31 cellular contexts compared by ENCODE assay signal in genomic region chr1:108712605-108713150, GRCh38. TPM values are rescaled to one million over a fixed set of nuclear protein-coding genes. Genes with fewer than 3 reads are reported as not detected.
DNase-seq lines count a peak whose midpoint lies in the region; ATAC-seq, FAIRE-seq and TF ChIP-seq lines count a peak whose summit lies in the region.
"Had no signal": no experiment of that assay in that cellular context is flagged by ENCODE, and none has a peak within 500 bp of the region (broad histone marks: within the 10 kb centered on the region; RNA-seq: fewer than 3 reads in every experiment).

FNDC7 (plus strand) TSS chr1:108712908; CDS start chr1:108712934, 26 bp downstream.

- no peak for TF ChIP-seq POLR2A in breast epithelium (IDR thresholded peaks at IDR 0.05)

- CTCF ChIA-PET in mammary epithelial cell (lab: Charles Lee; ENCODE audit: low non-redundant PET) (no interaction called here), WTC11 (lab: Charles Lee) (interaction anchor here (0.6 to 1.1 kb wide), 6 partner anchors 20 to 400 kb away, joined by 3 to 7 read pairs (median 4); partner anchors contain the start of gene PRPF38B)

- no peak within 1 kb of the TSS for H3K4me3 Mint-ChIP-seq in WTC11
- H3K4me3 Mint-ChIP-seq: activated CD4-positive, alpha-beta memory T cell treated with anti-CD3 and anti-CD28 coated beads, Interleukin-2, amount 10 ng/mL, durations not matched to agents 7 days and 5 days; dendritic cell treated with granulocyte-macrophage colony-stimulating factor and Interleukin-4, amounts not matched to agents 40 ng/mL and 50 ng/mL, for 4 days; immature natural killer cell; neural crest cell had no signal

- no peaks in the 10 kb centered on the region for H3K79me2 ChIP-seq in mammary epithelial cell (ENCODE audit: insufficient read depth, low read length)

- FAIRE-seq in urothelium cell line (lab: Jason Lieb, UNC), result peak; percentile 20
- FAIRE-seq: D721Med had no signal

- ATAC-seq in WTC11 (peak; percentile 98), HG02938 (IDR thresholded peaks at IDR 0.05; ENCODE audit: unreplicated experiment) (no peak)
- ATAC-seq: activated CD4-positive, CD25-positive, alpha-beta regulatory T cell treated with anti-CD3 and anti-CD28 coated beads, Interleukin-2, amount 50 U/mL, for 24 hours had no signal

- intact Hi-C loops in mammary epithelial cell (cut with micrococcal nuclease), result no loop called here
- intact Hi-C loops in breast epithelium (cut with DNase I; ENCODE audit: low total_unique reads), result no loop called here

- H3K4me3 ChIP-seq in mammary epithelial cell (replicated peaks in 1 of 3; ENCODE audit: insufficient read depth in 1 of 3, low read depth in 2 of 3, low read length in 3 of 3) (no peak within 1 kb of the TSS), breast epithelium (no peak within 1 kb of the TSS), iPS-18a (ENCODE audit: low read length) (peak within 1 kb of the TSS; percentile 7)
- H3K4me3 ChIP-seq: BLaER1, cardiac muscle cell had no signal

- no peaks in the 10 kb centered on the region for H3K27me3 Mint-ChIP-seq in WTC11 (ENCODE audit: low read depth)

- no peak for DNase-seq in mammary epithelial cell
- DNase-seq in breast epithelium (ENCODE audit: low spot score in 2 of 2), result no peak
- DNase-seq in WTC11 (ENCODE audit: low spot score), result peak; percentile 57
- DNase-seq in urothelium cell line (ENCODE audit: low spot score), result no peak
- DNase-seq in T1000 (lab: John Stamatoyannopoulos, UW), result no peak
- DNase-seq in activated naive CD4-positive, alpha-beta T cell treated with anti-CD3 and anti-CD28 coated beads, Interleukin-2, amount 50 U/mL, for 16 hours, result no peak
- DNase-seq: activated CD4-positive, alpha-beta memory T cell treated with anti-CD3 and anti-CD28 coated beads, Interleukin-2, amount 10 ng/mL, durations not matched to agents 7 days and 5 days; activated effector memory CD4-positive, alpha-beta T cell treated with anti-CD3 and anti-CD28 coated beads, Interleukin-2, amount 50 U/mL, for 16 hours; glutamatergic neuron; immature natural killer cell; NCI-H187 treated with DMSO at 0.1 percent for 48 hours; NCI-H510A treated with DMSO at 0.1 percent for 48 hours; stimulated activated CD4-positive, alpha-beta T cell treated with anti-CD3 and anti-CD28 coated beads, Interleukin-1b, Interleukin-23, amount 100 ng/mL, for 48 hours; SW 1271 had no signal

- 50% methylated on average over 8 of the region's 9 CpGs for WGBS in mammary epithelial cell (ENCODE audit: low coverage, missing lambda C conversion rate)

- H2AFZ ChIP-seq in mammary epithelial cell (ENCODE audit: low read depth, low read length), result peak within 1 kb of the TSS; percentile 42

- BruUV-seq in mammary epithelial cell (replicated peaks; lab: Mats Ljungman, UMichigan), result no TSS peak

- POLR2A ChIA-PET in WTC11 (lab: Charles Lee), result no interaction called here

- H3K36me3 ChIP-seq in mammary epithelial cell (ENCODE audit: insufficient read depth, low read length) (no peaks in the 10 kb centered on the region), breast epithelium (no peaks in the 10 kb centered on the region), iPS-18a (ENCODE audit: control insufficient read depth, low read depth, low read length) (no peaks in the 10 kb centered on the region)
- H3K36me3 ChIP-seq: BLaER1, cardiac muscle cell had no signal

- in situ Hi-C loops in mammary epithelial cell (cut with MboI; ENCODE audit: low sequenced_read_pairs in 2 of 2), result no loop called here

- H3K36me3 Mint-ChIP-seq in WTC11, result no peaks in the 10 kb centered on the region
- H3K36me3 Mint-ChIP-seq: immature natural killer cell had no signal

- H3K9me3 ChIP-seq in mammary epithelial cell (replicated peaks; ENCODE audit: insufficient read depth, low read length) (no peaks in the 10 kb centered on the region), breast epithelium (no peaks in the 10 kb centered on the region), iPS-18a (ENCODE audit: control insufficient read depth, low read depth, low read length) (no peaks in the 10 kb centered on the region)
- H3K9me3 ChIP-seq: BLaER1 had no signal

- H3K9ac ChIP-seq in mammary epithelial cell (ENCODE audit: insufficient read depth, low read length), result no peak within 1 kb of the TSS
- no peak within 1 kb of the TSS for H3K9ac ChIP-seq in iPS-18a (ENCODE audit: low read length)
- H3K9ac ChIP-seq: BLaER1 had no signal

- H3K4me2 ChIP-seq in mammary epithelial cell (ENCODE audit: insufficient read depth, low read depth, low read length), result no peak within 1 kb of the TSS
- H3K4me2 ChIP-seq: BLaER1 had no signal

- no peak within 1 kb of the TSS for H3K27ac ChIP-seq in mammary epithelial cell (ENCODE audit: insufficient read depth, low read depth, low read length)
- no peak within 1 kb of the TSS for H3K27ac ChIP-seq in breast epithelium
- no peak within 1 kb of the TSS for H3K27ac ChIP-seq in iPS-18a (ENCODE audit: low read length)
- H3K27ac ChIP-seq: BLaER1, cardiac muscle cell had no signal

- dilution Hi-C loops in mammary epithelial cell (cut with HindIII; ENCODE audit: low sequenced_read_pairs), result no loop called here

- TF ChIP-seq CTCF in mammary epithelial cell (conservative IDR thresholded peaks at IDR 0.05 in 1 of 2, IDR thresholded peaks at IDR 0.05 in 1 of 2; ENCODE audit: extremely low read depth in 1 of 2, insufficient read depth in 1 of 2, low read depth in 1 of 2, low read length in 2 of 2) (no peak), breast epithelium (IDR thresholded peaks at IDR 0.05) (no peak), WTC11 (IDR thresholded peaks at IDR 0.05) (no peak)

- no peaks in the 10 kb centered on the region for H4K20me1 ChIP-seq in mammary epithelial cell (ENCODE audit: insufficient read depth, low read length)
- H4K20me1 ChIP-seq: BLaER1 had no signal

- H3K27ac Mint-ChIP-seq in WTC11, result no peak within 1 kb of the TSS; the same call in 1 of the 2 replicates
- H3K27ac Mint-ChIP-seq: activated CD4-positive, alpha-beta memory T cell treated with anti-CD3 and anti-CD28 coated beads, Interleukin-2, amount 10 ng/mL, durations not matched to agents 7 days and 5 days; dendritic cell treated with granulocyte-macrophage colony-stimulating factor and Interleukin-4, amounts not matched to agents 40 ng/mL and 50 ng/mL, for 4 days; immature natural killer cell; progenitor cell of endocrine pancreas had no signal

- peaks cover 13% of the 10 kb centered on the region for H3K4me1 Mint-ChIP-seq in WTC11

- H3K9me3 Mint-ChIP-seq in WTC11, result no peaks in the 10 kb centered on the region
- H3K9me3 Mint-ChIP-seq: activated CD4-positive, alpha-beta memory T cell treated with anti-CD3 and anti-CD28 coated beads, Interleukin-2, amount 10 ng/mL, durations not matched to agents 7 days and 5 days; dendritic cell treated with granulocyte-macrophage colony-stimulating factor and Interleukin-4, amounts not matched to agents 40 ng/mL and 50 ng/mL, for 4 days; immature natural killer cell; neural crest cell had no signal

- H3K4me1 ChIP-seq in mammary epithelial cell (ENCODE audit: insufficient read depth, low read length), result no peaks in the 10 kb centered on the region
- H3K4me1 ChIP-seq in breast epithelium, result no peaks in the 10 kb centered on the region
- peaks cover 11% of the 10 kb centered on the region for H3K4me1 ChIP-seq in iPS-18a (ENCODE audit: control insufficient read depth, low read depth, low read length)
- H3K4me1 ChIP-seq: BLaER1 had no signal

- no peaks in the 10 kb centered on the region for H3K27me3 ChIP-seq in mammary epithelial cell (ENCODE audit: insufficient read depth, low read length)
- no peaks in the 10 kb centered on the region for H3K27me3 ChIP-seq in breast epithelium
- H3K27me3 ChIP-seq in iPS-18a (ENCODE audit: control insufficient read depth, insufficient read depth, low read length), result no peaks in the 10 kb centered on the region
- H3K27me3 ChIP-seq: BLaER1, cardiac muscle cell had no signal

TF ChIP-seq in WTC11, 78 proteins besides CTCF, POLR2A, EP300 and RAD21 (continues in another document):
- TF ChIP-seq MXD4 (CRISPR knock-in tag; IDR thresholded peaks at IDR 0.05; ENCODE audit: borderline replicate concordance) (no peak), CREM (CRISPR knock-in tag; IDR thresholded peaks at IDR 0.05) (no peak), CDX4 (CRISPR knock-in tag; IDR thresholded peaks at IDR 0.05; ENCODE audit: borderline replicate concordance) (no peak), PRRX2 (CRISPR knock-in tag; IDR thresholded peaks at IDR 0.05) (no peak), GRHL2 (CRISPR knock-in tag; IDR thresholded peaks at IDR 0.05; ENCODE audit: insufficient replicate concordance, severe bottlenecking) (no peak), SMAD3 (CRISPR knock-in tag; IDR thresholded peaks at IDR 0.05; ENCODE audit: borderline replicate concordance) (no peak)

RNA-seq across cellular contexts. Expression of gene FNDC7, which starts in this region (rescaled TPM):
- total RNA-seq in mammary epithelial cell, result not detected
- polyA plus RNA-seq in mammary epithelial cell, result 0.01 TPM
- polyA minus RNA-seq in mammary epithelial cell, result not detected
- total RNA-seq in breast epithelium, result not detected
- total RNA-seq in WTC11 (2021), result 0.28 to 0.71 TPM (median 0.50 TPM) in 3 replicates
- total RNA-seq: cardiac muscle cell, G401, HT1080, LHCN-M2, lower leg skin, mucosa of gallbladder, neural crest cell, progenitor cell of endocrine pancreas, skeletal muscle tissue, ureter had no signal
- polyA plus RNA-seq: adipose tissue, cardiac muscle cell, immature natural killer cell had no signal

Comparison
In these comparisons a context has a peak if more than half of its experiments do, and no peak if none do; other contexts are left out.
1. Peak in DNase-seq and ATAC-seq in WTC11; RNA of the gene not detected or under 1 TPM.